ENCODE assay signal across 1 cellular context in genomic region chr9:87395804-87396458, GRCh38.
TF ChIP-seq lines count a peak whose summit lies in the region.

No MANE protein-coding gene starts in this region.

TF ChIP-seq in HepG2, 621 proteins besides CTCF, POLR2A, EP300 and RAD21 (continued from another document and continues in another):
- TF ChIP-seq MYPOP (CRISPR knock-in tag; IDR thresholded peaks at IDR 0.05), result peak; percentile 99
- no peak for TF ChIP-seq ZBTB14 (CRISPR knock-in tag; IDR thresholded peaks at IDR 0.05)
- no peak for TF ChIP-seq SNAPC2 (CRISPR knock-in tag; IDR thresholded peaks at IDR 0.05)
- TF ChIP-seq ZC3H13 (CRISPR knock-in tag; IDR thresholded peaks at IDR 0.05), result no peak
- no peak for TF ChIP-seq ZNF646 (CRISPR knock-in tag; IDR thresholded peaks at IDR 0.05)
- TF ChIP-seq FIP1L1 (IDR thresholded peaks at IDR 0.05; ENCODE audit: borderline replicate concordance, insufficient read depth, low read depth, low read length), result no peak
- 0 out of 2 replicates have a peak, but pooled peaks have one; percentile 43 for TF ChIP-seq ZKSCAN8 (CRISPR knock-in tag; IDR thresholded peaks at IDR 0.05; ENCODE audit: borderline replicate concordance)
- TF ChIP-seq SMAD1 (CRISPR knock-in tag; IDR thresholded peaks at IDR 0.05; ENCODE audit: borderline replicate concordance, low read depth), result no peak
- TF ChIP-seq ZNF703 (CRISPR knock-in tag; IDR thresholded peaks at IDR 0.05; ENCODE audit: borderline replicate concordance), result no peak
- TF ChIP-seq, protein P1, sequence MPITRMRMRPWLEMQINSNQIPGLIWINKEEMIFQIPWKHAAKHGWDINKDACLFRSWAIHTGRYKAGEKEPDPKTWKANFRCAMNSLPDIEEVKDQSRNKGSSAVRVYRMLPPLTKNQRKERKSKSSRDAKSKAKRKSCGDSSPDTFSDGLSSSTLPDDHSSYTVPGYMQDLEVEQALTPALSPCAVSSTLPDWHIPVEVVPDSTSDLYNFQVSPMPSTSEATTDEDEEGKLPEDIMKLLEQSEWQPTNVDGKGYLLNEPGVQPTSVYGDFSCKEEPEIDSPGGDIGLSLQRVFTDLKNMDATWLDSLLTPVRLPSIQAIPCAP (CRISPR knock-in tag; IDR thresholded peaks at IDR 0.05; ENCODE audit: low read depth), result no peak
- TF ChIP-seq CEBPB (IDR thresholded peaks at IDR 0.05; ENCODE audit: borderline replicate concordance, low read depth, low read length), result 0 out of 2 replicates have a peak, but pooled peaks have one; percentile 36
- TF ChIP-seq ZNF605 (CRISPR knock-in tag; IDR thresholded peaks at IDR 0.05), result no peak
- peak; percentile 42; the same call in 1 of the 2 replicates for TF ChIP-seq HOXA3 (CRISPR knock-in tag; IDR thresholded peaks at IDR 0.05)
- TF ChIP-seq ZSCAN9 (CRISPR knock-in tag; IDR thresholded peaks at IDR 0.05; ENCODE audit: borderline replicate concordance), result peak; percentile 44; the same call in 1 of the 2 replicates
- no peak for TF ChIP-seq ZNF10 (CRISPR knock-in tag; IDR thresholded peaks at IDR 0.05; ENCODE audit: borderline replicate concordance, low read depth)
- no peak for TF ChIP-seq TBP (CRISPR knock-in tag; IDR thresholded peaks at IDR 0.05)
- TF ChIP-seq TCF12 (IDR thresholded peaks at IDR 0.05), result no peak
- no peak for TF ChIP-seq TCF12 (CRISPR knock-in tag; IDR thresholded peaks at IDR 0.05)
- TF ChIP-seq JARID2 (CRISPR knock-in tag; IDR thresholded peaks at IDR 0.05; ENCODE audit: insufficient replicate concordance), result no peak
- TF ChIP-seq PHB2 (IDR thresholded peaks at IDR 0.05; ENCODE audit: partially characterized antibody), result no peak
- TF ChIP-seq BCL6 (CRISPR knock-in tag; IDR thresholded peaks at IDR 0.05), result peak; percentile 61
- no peak for TF ChIP-seq NONO (IDR thresholded peaks at IDR 0.05)
- no peak for TF ChIP-seq NONO (CRISPR knock-in tag; conservative IDR thresholded peaks at IDR 0.05)
- no peak for TF ChIP-seq ZNF552 (CRISPR knock-in tag; IDR thresholded peaks at IDR 0.05; ENCODE audit: borderline replicate concordance)
- no peak for TF ChIP-seq JUNB (CRISPR knock-in tag; IDR thresholded peaks at IDR 0.05; ENCODE audit: borderline replicate concordance)
- TF ChIP-seq SOX13 (IDR thresholded peaks at IDR 0.05), result no peak
- TF ChIP-seq SOX13 (CRISPR knock-in tag; conservative IDR thresholded peaks at IDR 0.05 in 1 of 2, IDR thresholded peaks at IDR 0.05 in 1 of 2), result peak in 1 of 2 experiments; percentile 86; a peak in 2 of 4 replicates
- TF ChIP-seq, protein P2, sequence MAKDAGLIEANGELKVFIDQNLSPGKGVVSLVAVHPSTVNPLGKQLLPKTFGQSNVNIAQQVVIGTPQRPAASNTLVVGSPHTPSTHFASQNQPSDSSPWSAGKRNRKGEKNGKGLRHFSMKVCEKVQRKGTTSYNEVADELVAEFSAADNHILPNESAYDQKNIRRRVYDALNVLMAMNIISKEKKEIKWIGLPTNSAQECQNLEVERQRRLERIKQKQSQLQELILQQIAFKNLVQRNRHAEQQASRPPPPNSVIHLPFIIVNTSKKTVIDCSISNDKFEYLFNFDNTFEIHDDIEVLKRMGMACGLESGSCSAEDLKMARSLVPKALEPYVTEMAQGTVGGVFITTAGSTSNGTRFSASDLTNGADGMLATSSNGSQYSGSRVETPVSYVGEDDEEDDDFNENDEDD (CRISPR knock-in tag; IDR thresholded peaks at IDR 0.05; ENCODE audit: borderline replicate concordance), result peak; percentile 59; the same call in 1 of the 2 replicates
- no peak for TF ChIP-seq ZNF34 (CRISPR knock-in tag; IDR thresholded peaks at IDR 0.05; ENCODE audit: borderline replicate concordance)
- no peak for TF ChIP-seq ZNF709 (CRISPR knock-in tag; IDR thresholded peaks at IDR 0.05)
- TF ChIP-seq RARG (CRISPR knock-in tag; IDR thresholded peaks at IDR 0.05; ENCODE audit: low read depth), result no peak
- peak; percentile 64; the same call in 1 of the 2 replicates for TF ChIP-seq FOXJ3 (CRISPR knock-in tag; IDR thresholded peaks at IDR 0.05; ENCODE audit: borderline replicate concordance)
- peak; percentile 82; the same call in 1 of the 2 replicates for TF ChIP-seq NCOR1 (IDR thresholded peaks at IDR 0.05; ENCODE audit: borderline replicate concordance, low read length)
- no peak for TF ChIP-seq GATAD1 (CRISPR knock-in tag; IDR thresholded peaks at IDR 0.05)
- no peak for TF ChIP-seq POLR2AphosphoS2 (IDR thresholded peaks at IDR 0.05; ENCODE audit: low read depth, low read length)
- no peak for TF ChIP-seq RBM22 (optimal IDR thresholded peaks at IDR 0.05; ENCODE audit: low read length)
- TF ChIP-seq ZNF12 (CRISPR knock-in tag; IDR thresholded peaks at IDR 0.05), result 0 out of 2 replicates have a peak, but pooled peaks have one; percentile 18
- TF ChIP-seq SP1 (IDR thresholded peaks at IDR 0.05), result no peak
- no peak for TF ChIP-seq SP1 (CRISPR knock-in tag; IDR thresholded peaks at IDR 0.05)
- TF ChIP-seq MZF1 (CRISPR knock-in tag; IDR thresholded peaks at IDR 0.05; ENCODE audit: borderline replicate concordance), result no peak
- TF ChIP-seq ZHX2 (IDR thresholded peaks at IDR 0.05; ENCODE audit: low read depth), result no peak
- no peak for TF ChIP-seq ZHX2 (CRISPR knock-in tag; IDR thresholded peaks at IDR 0.05; ENCODE audit: borderline replicate concordance)
- TF ChIP-seq ZNF143 (CRISPR knock-in tag; IDR thresholded peaks at IDR 0.05), result no peak
- no peak for TF ChIP-seq GLMP (CRISPR knock-in tag; IDR thresholded peaks at IDR 0.05; ENCODE audit: borderline replicate concordance)
- TF ChIP-seq XBP1 (CRISPR knock-in tag; IDR thresholded peaks at IDR 0.05), result no peak
- TF ChIP-seq, protein P3, sequence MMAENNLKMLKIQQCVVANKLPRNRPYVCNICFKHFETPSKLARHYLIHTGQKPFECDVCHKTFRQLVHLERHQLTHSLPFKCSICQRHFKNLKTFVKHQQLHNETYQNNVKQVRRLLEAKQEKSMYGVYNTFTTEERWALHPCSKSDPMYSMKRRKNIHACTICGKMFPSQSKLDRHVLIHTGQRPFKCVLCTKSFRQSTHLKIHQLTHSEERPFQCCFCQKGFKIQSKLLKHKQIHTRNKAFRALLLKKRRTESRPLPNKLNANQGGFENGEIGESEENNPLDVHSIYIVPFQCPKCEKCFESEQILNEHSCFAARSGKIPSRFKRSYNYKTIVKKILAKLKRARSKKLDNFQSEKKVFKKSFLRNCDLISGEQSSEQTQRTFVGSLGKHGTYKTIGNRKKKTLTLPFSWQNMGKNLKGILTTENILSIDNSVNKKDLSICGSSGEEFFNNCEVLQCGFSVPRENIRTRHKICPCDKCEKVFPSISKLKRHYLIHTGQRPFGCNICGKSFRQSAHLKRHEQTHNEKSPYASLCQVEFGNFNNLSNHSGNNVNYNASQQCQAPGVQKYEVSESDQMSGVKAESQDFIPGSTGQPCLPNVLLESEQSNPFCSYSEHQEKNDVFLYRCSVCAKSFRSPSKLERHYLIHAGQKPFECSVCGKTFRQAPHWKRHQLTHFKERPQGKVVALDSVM (CRISPR knock-in tag; IDR thresholded peaks at IDR 0.05), result no peak
- TF ChIP-seq ZNF205 (CRISPR knock-in tag; IDR thresholded peaks at IDR 0.05), result no peak
- TF ChIP-seq PHF5A (CRISPR knock-in tag; IDR thresholded peaks at IDR 0.05; ENCODE audit: low read depth, unreplicated experiment), result no peak
- TF ChIP-seq HOXD1 (CRISPR knock-in tag; IDR thresholded peaks at IDR 0.05), result no peak
